In the genomic region with DNA sequence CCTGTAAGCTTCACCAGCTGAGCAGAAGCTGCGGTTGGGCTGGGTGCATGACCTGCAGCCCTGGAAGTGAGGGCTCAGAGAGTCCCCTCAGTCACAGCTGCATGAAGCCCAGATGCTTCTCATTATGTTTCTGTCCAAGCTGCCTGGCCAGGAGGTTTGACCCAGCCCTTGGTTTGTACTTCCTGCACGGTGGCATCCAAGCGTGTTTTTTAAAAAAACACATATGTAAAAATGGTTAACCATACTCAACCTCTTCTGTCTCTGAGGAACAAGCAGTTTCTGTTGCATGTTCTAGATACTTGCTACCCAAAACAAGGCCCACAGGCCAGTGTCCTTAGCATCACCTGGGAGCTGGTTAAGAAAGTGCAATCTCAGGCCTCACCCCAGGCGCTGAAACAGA, we compare ENCODE assay signal across 13 cellular contexts.
A peak's percentile ranks its signal among the peaks of the same experiment; 100 is the strongest.
DNase-seq lines count a peak whose midpoint lies in the region; ATAC-seq and TF ChIP-seq lines count a peak whose summit lies in the region.
"Had no signal": no experiment of that assay in that cellular context is flagged by ENCODE, and none has a peak within 500 bp of the region (broad histone marks: within the 10 kb centered on the region; RNA-seq: fewer than 3 reads in every experiment).

No MANE protein-coding gene starts in this region.

- TF ChIP-seq POLR2A in vagina (IDR thresholded peaks at IDR 0.05) = no peak

- no peak overlapping the region for H3K9ac ChIP-seq in BLaER1 treated with 17β-estradiol and CSF1 and Interleukin-3, amounts not matched to agents 10 nM and 100 nM

- H4K20me1 ChIP-seq in BLaER1 treated with 17β-estradiol and CSF1 and Interleukin-3, amounts not matched to agents 10 nM and 100 nM = no peaks in the 10 kb centered on the region; a peak in 1 of 22 replicates

- no peak overlapping the region for H3K27ac Mint-ChIP-seq in activated T-helper 17 cell treated with anti-CD3 and anti-CD28 coated beads, Interleukin-2, amount 50 U/mL, for 72 hours

- H3K36me3 Mint-ChIP-seq in activated T-helper 17 cell treated with anti-CD3 and anti-CD28 coated beads, Interleukin-2, amount 50 U/mL, for 72 hours (ENCODE audit: low read depth) = no peaks in the 10 kb centered on the region

- DNase-seq in MV-4-11 (lab: John Stamatoyannopoulos, UW) = peak; percentile 75
- DNase-seq in vagina (ENCODE audit: extremely low spot score in 2 of 2) = no peak
- no peak for DNase-seq in DMS 273 (lab: John Stamatoyannopoulos, UW; ENCODE audit: unreplicated experiment)
- DNase-seq in UCSD-AML1 (lab: John Stamatoyannopoulos, UW; ENCODE audit: unreplicated experiment) = no peak
- DNase-seq: activated effector memory CD4-positive, alpha-beta T cell treated with Interleukin-2 at 50 U/mL for 16 hours; left ventricle myocardium inferior; ovary; WERI-Rb-1 had no signal

- ATAC-seq in GM19455 (IDR thresholded peaks at IDR 0.05; ENCODE audit: unreplicated experiment) = peak; percentile 90
- ATAC-seq in HG02885 (IDR thresholded peaks at IDR 0.05; ENCODE audit: poor library complexity, unreplicated experiment) = peak; percentile 87
- no peak for ATAC-seq in activated T-helper 17 cell treated with anti-CD3 and anti-CD28 coated beads, Interleukin-2, amount 50 U/mL, for 72 hours (replicated peaks)

- H3K9me3 Mint-ChIP-seq in activated T-helper 17 cell treated with anti-CD3 and anti-CD28 coated beads, Interleukin-2, amount 50 U/mL, for 72 hours = no peaks in the 10 kb centered on the region

- TF ChIP-seq CTCF in vagina (IDR thresholded peaks at IDR 0.05) = no peak

- H3K27ac ChIP-seq in BLaER1 treated with 17β-estradiol and CSF1 and Interleukin-3, amounts not matched to agents 10 nM and 100 nM = no peak overlapping the region
- H3K27ac ChIP-seq in vagina = no peak overlapping the region
- H3K27ac ChIP-seq: left ventricle myocardium inferior, ovary, thoracic aorta, WERI-Rb-1 had no signal

- H3K4me1 ChIP-seq in BLaER1 treated with 17β-estradiol and CSF1 and Interleukin-3, amounts not matched to agents 10 nM and 100 nM = peaks cover 0 to 47% (median 29%) of the 10 kb centered on the region in 10 experiments; a peak in 14 of 20 replicates
- no peaks in the 10 kb centered on the region for H3K4me1 ChIP-seq in vagina
- H3K4me1 ChIP-seq: left ventricle myocardium inferior had no signal

- no peaks in the 10 kb centered on the region for H3K27me3 Mint-ChIP-seq in activated T-helper 17 cell treated with anti-CD3 and anti-CD28 coated beads, Interleukin-2, amount 50 U/mL, for 72 hours

- no peak overlapping the region for H3K4me3 Mint-ChIP-seq in activated T-helper 17 cell treated with anti-CD3 and anti-CD28 coated beads, Interleukin-2, amount 50 U/mL, for 72 hours

- H3K27me3 ChIP-seq in BLaER1 treated with 17β-estradiol and CSF1 and Interleukin-3, amounts not matched to agents 10 nM and 100 nM = peaks cover 0 to 21% (median 0%) of the 10 kb centered on the region in 11 experiments; a peak in 2 of 22 replicates
- H3K27me3 ChIP-seq in vagina = no peaks in the 10 kb centered on the region
- H3K27me3 ChIP-seq: ovary had no signal

- intact Hi-C loops in vagina (cut with DNase I) = loop anchor here (10.0 kb wide), 2 partner anchors 244 to 434 kb away; no protein-coding TSS in a partner anchor

- H3K9me3 ChIP-seq in BLaER1 treated with 17β-estradiol and CSF1 and Interleukin-3, amounts not matched to agents 10 nM and 100 nM (replicated peaks in 1 of 11) = peaks cover 3 to 5% (median 5%) of the 10 kb centered on the region in 11 experiments; a peak in 19 of 22 replicates
- no peaks in the 10 kb centered on the region for H3K9me3 ChIP-seq in vagina
- H3K9me3 ChIP-seq: left ventricle myocardium inferior, ovary, thoracic aorta had no signal

- H3K4me2 ChIP-seq in BLaER1 treated with 17β-estradiol and CSF1 and Interleukin-3, amounts not matched to agents 10 nM and 100 nM = peak overlapping the region in 10 of 11 experiments; percentile 18 to 80 (median 63); a peak in 17 of 22 replicates

- H3K4me3 ChIP-seq in BLaER1 treated with 17β-estradiol and CSF1 and Interleukin-3, amounts not matched to agents 10 nM and 100 nM = no peak overlapping the region
- no peak overlapping the region for H3K4me3 ChIP-seq in vagina
- H3K4me3 ChIP-seq: left ventricle myocardium inferior, ovary, thoracic aorta had no signal

- no peaks in the 10 kb centered on the region for H3K4me1 Mint-ChIP-seq in activated T-helper 17 cell treated with anti-CD3 and anti-CD28 coated beads, Interleukin-2, amount 50 U/mL, for 72 hours

- H3K36me3 ChIP-seq in BLaER1 treated with 17β-estradiol and CSF1 and Interleukin-3, amounts not matched to agents 10 nM and 100 nM = no peaks in the 10 kb centered on the region
- no peaks in the 10 kb centered on the region for H3K36me3 ChIP-seq in vagina
- H3K36me3 ChIP-seq: left ventricle myocardium inferior, ovary, thoracic aorta, WERI-Rb-1 had no signal
